ENCODE assay signal across 20 cellular contexts in genomic region chr15:91881551-91882297, GRCh38. TPM values are rescaled to one million over a fixed set of nuclear protein-coding genes. Genes with fewer than 3 reads are reported as not detected.
DNase-seq lines count a peak whose midpoint lies in the region; ATAC-seq and TF ChIP-seq lines count a peak whose summit lies in the region.
"Had no signal": no experiment of that assay in that cellular context is flagged by ENCODE, and none has a peak within 500 bp of the region (broad histone marks: within the 10 kb centered on the region; RNA-seq: fewer than 3 reads in every experiment).

No MANE protein-coding gene starts in this region.

- peaks cover 49% of the 10 kb centered on the region for H3K4me1 Mint-ChIP-seq in WTC11
- no peaks in the 10 kb centered on the region for H3K4me1 Mint-ChIP-seq in Calu3 (ENCODE audit: low read depth, unreplicated experiment)

- WGBS in spleen, 5 donors: 80 to 90% (median 85%) methylated on average over 9 of the region's 9 CpGs

- intact Hi-C loops in spleen (cut with DNase I; ENCODE audit: low total_unique reads): no loop called here
- intact Hi-C loops in Calu3 (cut with micrococcal nuclease; ENCODE audit: unreplicated experiment): no loop called here

- POLR2A ChIA-PET in WTC11 (lab: Charles Lee): no interaction called here

- H3K4me3 Mint-ChIP-seq in WTC11: no peak overlapping the region
- H3K4me3 Mint-ChIP-seq in Calu3 (ENCODE audit: low read depth, unreplicated experiment): no peak overlapping the region
- H3K4me3 Mint-ChIP-seq: CD14-positive monocyte had no signal

- DNase-seq in NCI-H82 (lab: John Stamatoyannopoulos, UW) (peak; percentile 23), NCI-H82 treated with DMSO at 0.1 percent for 48 hours (lab: John Stamatoyannopoulos, UW; ENCODE audit: unreplicated experiment) (no peak), WTC11 (ENCODE audit: low spot score) (no peak), kidney tubule cell (ENCODE audit: low spot score) (peak; percentile 61), spleen (no peak), Calu3 (no peak)
- DNase-seq: COR-L47, MG63, NCI-H1105, NCI-H2029, NCI-H69 had no signal

- H3K27ac ChIP-seq in temporal lobe (ENCODE audit: low read depth, low read length) (peak overlapping the region; percentile 7), spleen (no peak overlapping the region)
- H3K27ac ChIP-seq: KMS-11 had no signal

- H3K9me3 ChIP-seq in spleen: no peaks in the 10 kb centered on the region
- H3K9me3 ChIP-seq: MG63 had no signal

- H3K36me3 Mint-ChIP-seq in WTC11: no peaks in the 10 kb centered on the region
- H3K36me3 Mint-ChIP-seq in Calu3 (ENCODE audit: insufficient read depth, unreplicated experiment): no peaks in the 10 kb centered on the region

- BruUV-seq in Calu3 (replicated peaks; lab: Mats Ljungman, UMichigan): no TSS peak

- H3K27me3 ChIP-seq in spleen (replicated peaks in 1 of 7): no peaks in the 10 kb centered on the region
- H3K27me3 ChIP-seq: MG63 had no signal

- ATAC-seq in WTC11 (peak; percentile 66), HG03521 (IDR thresholded peaks at IDR 0.05; ENCODE audit: unreplicated experiment) (no peak)
- ATAC-seq: GM12878, Panc1, Right ventricle myocardium inferior, SK-N-SH treated with all-trans-retinoic acid at 6 μM for 48 hours had no signal

- H3K27me3 Mint-ChIP-seq in WTC11 (ENCODE audit: low read depth) (no peaks in the 10 kb centered on the region), Calu3 (ENCODE audit: unreplicated experiment) (no peaks in the 10 kb centered on the region)

- H3K4me1 ChIP-seq in spleen: peaks cover 0 to 38% (median 5%) of the 10 kb centered on the region in 6 donors

- H3K9me3 Mint-ChIP-seq in WTC11 (no peaks in the 10 kb centered on the region), Calu3 (ENCODE audit: low read depth, unreplicated experiment) (no peaks in the 10 kb centered on the region)
- H3K9me3 Mint-ChIP-seq: CD14-positive monocyte had no signal

- peak overlapping the region; percentile 39; the same call in 1 of the 2 replicates for H3K27ac Mint-ChIP-seq in WTC11
- H3K27ac Mint-ChIP-seq in Calu3 (ENCODE audit: unreplicated experiment): no peak overlapping the region

- no peak overlapping the region for H3K4me3 ChIP-seq in spleen
- H3K4me3 ChIP-seq: GM12878, MG63 had no signal

- CTCF ChIA-PET in WTC11 (lab: Charles Lee) (interaction anchor here (0.5 to 1.5 kb wide), 3 partner anchors 26 to 179 kb away, joined by 3 to 6 read pairs (median 5); no protein-coding TSS in a partner anchor), Calu3 (lab: Charles Lee) (interaction anchor here (0.8 kb wide), 1 partner anchor 14 kb away, joined by 3 read pairs; no protein-coding TSS in a partner anchor)

- no peak for TF ChIP-seq POLR2A in spleen (IDR thresholded peaks at IDR 0.05)

- no peaks in the 10 kb centered on the region for H3K36me3 ChIP-seq in spleen
- H3K36me3 ChIP-seq: MG63 had no signal

- TF ChIP-seq CTCF in WTC11 (IDR thresholded peaks at IDR 0.05): no peak
- TF ChIP-seq CTCF in spleen (IDR thresholded peaks at IDR 0.05 in 8 of 11, conservative IDR thresholded peaks at IDR 0.05 in 3 of 11): no peak
- TF ChIP-seq CTCF in Calu3 (IDR thresholded peaks at IDR 0.05; ENCODE audit: unreplicated experiment): no peak

TF ChIP-seq in WTC11, 78 proteins besides CTCF, POLR2A, EP300 and RAD21:
- TF ChIP-seq SP1 (CRISPR knock-in tag; conservative IDR thresholded peaks at IDR 0.05): 0 out of 2 replicates have a peak, but pooled peaks have one; percentile 29
- TF ChIP-seq FOXJ3 (CRISPR knock-in tag; IDR thresholded peaks at IDR 0.05; ENCODE audit: borderline replicate concordance): no peak
TF ChIP-seq in WTC11: peak in this region for 1.

RNA-seq across cellular contexts. Expression of gene SLCO3A1, which starts 28.2 kb away (rescaled TPM):
- total RNA-seq in WTC11 (2021): 6.8 to 9.8 TPM (median 9.1 TPM) in 3 replicates
- total RNA-seq in temporal lobe: 9.3 TPM
- 10 to 100 TPM; 35.9 to 79.5 (median 56.5) TPM for total RNA-seq in spleen
- 10 to 100 TPM in 1 of 3 donors, 1 to 10 TPM in 2; 7.5 to 11.1 (median 8.0) TPM for polyA plus RNA-seq in spleen
- 65.9 and 79.0 TPM in 2 replicates for total RNA-seq in Calu3 (2022)
- total RNA-seq: G401 had no signal

Comparison
In these comparisons a context has a peak if more than half of its experiments do, and no peak if none do; other contexts are left out.
1. DNase-seq: peak in NCI-H82 (single experiment) and kidney tubule cell (single experiment); none in NCI-H82 treated with DMSO at 0.1 percent for 48 hours (single experiment), WTC11 (single experiment), spleen (single experiment) and Calu3 (single experiment).